In the genomic region with DNA sequence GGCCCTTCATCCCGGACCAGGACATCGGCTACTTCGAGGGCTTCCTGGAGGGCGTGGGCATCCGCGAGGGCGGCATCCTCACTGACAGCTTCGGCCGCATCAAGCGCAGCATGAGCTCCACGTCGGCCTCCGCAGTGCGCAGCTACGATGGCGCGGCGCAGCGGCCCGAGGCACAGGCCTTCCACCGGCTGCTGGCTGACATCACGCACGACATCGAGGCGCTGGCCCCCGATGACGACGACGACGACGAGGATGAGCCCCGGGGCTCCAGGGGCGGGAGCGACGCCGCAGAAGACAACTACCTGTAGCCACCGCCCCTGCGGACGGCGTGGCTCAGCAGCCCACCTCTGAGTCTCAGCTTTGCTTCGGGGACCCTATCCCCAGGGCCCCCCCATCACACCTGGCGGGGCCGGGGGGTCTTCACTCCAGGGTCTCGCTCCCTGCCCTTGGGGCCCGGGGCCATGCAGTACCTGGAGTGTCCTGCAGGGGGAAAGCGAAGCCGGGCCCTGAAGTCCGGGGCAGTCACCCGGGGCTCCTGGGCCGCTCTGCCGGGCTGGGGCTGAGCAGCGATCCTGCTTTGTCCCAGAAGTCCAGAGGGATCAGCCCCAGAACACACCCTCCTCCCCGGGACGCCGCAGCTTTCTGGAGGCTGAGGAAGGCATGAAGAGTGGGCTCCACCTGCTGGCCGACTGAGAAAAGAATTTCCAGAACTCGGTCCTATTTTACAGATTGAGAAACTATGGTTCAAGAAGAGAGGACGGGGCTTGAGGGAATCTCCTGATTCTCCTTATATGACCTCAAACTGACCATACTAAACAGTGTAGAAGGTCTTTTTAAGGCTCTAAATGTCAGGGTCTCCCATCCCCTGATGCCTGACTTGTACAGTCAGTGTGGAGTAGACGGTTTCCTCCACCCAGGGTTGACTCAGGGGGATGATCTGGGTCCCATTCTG, we compare ENCODE assay signal across 9 cellular contexts. TPM values are rescaled to one million over a fixed set of nuclear protein-coding genes. Genes with fewer than 3 reads are reported as not detected.
A peak's percentile ranks its signal among the peaks of the same experiment; 100 is the strongest.
DNase-seq lines count a peak whose midpoint lies in the region; ATAC-seq and TF ChIP-seq lines count a peak whose summit lies in the region.
"Had no signal": no experiment of that assay in that cellular context is flagged by ENCODE, and none has a peak within 500 bp of the region (broad histone marks: within the 10 kb centered on the region; RNA-seq: fewer than 3 reads in every experiment).

No MANE protein-coding gene starts in this region.

- no peak overlapping the region for H3K27ac ChIP-seq in adrenal gland
- H3K27ac ChIP-seq: skin epidermis had no signal

- no peak for DNase-seq in GM12864 (ENCODE audit: low read depth)
- DNase-seq in NCI-H1417 (lab: John Stamatoyannopoulos, UW): peak; percentile 59 to 85 (median 64)
- peak; percentile 90 to 91 for DNase-seq in SW 1271 (lab: John Stamatoyannopoulos, UW)
- DNase-seq in adrenal gland: peak; percentile 79 to 90 (median 89)
- peak; percentile 88 for DNase-seq in cardiac septum (ENCODE audit: low spot score)
- peak; percentile 85 for DNase-seq in progenitor cell of endocrine pancreas (ENCODE audit: low spot score, unreplicated experiment)

- no peaks in the 10 kb centered on the region for H3K36me3 Mint-ChIP-seq in progenitor cell of endocrine pancreas (ENCODE audit: insufficient read depth)

- TF ChIP-seq POLR2A in adrenal gland (IDR thresholded peaks at IDR 0.05): no peak

- H3K4me3 Mint-ChIP-seq in progenitor cell of endocrine pancreas (ENCODE audit: low read depth): peak overlapping the region; percentile 17

- peak; percentile 99 for TF ChIP-seq CTCF in GM12864 (IDR thresholded peaks at IDR 0.05; ENCODE audit: low read depth, low read length, missing control alignments)
- peak; percentile 82 to 95 (median 87) for TF ChIP-seq CTCF in adrenal gland (IDR thresholded peaks at IDR 0.05)
- peak; percentile 99 for TF ChIP-seq CTCF in progenitor cell of endocrine pancreas (IDR thresholded peaks at IDR 0.05; ENCODE audit: unreplicated experiment)

- H3K27me3 ChIP-seq in adrenal gland: peaks cover 4% of the 10 kb centered on the region

- peaks cover 74% of the 10 kb centered on the region for H3K27me3 Mint-ChIP-seq in progenitor cell of endocrine pancreas

- ATAC-seq in HG02588 (IDR thresholded peaks at IDR 0.05; ENCODE audit: unreplicated experiment): no peak
- no peak for ATAC-seq in GM18517 (IDR thresholded peaks at IDR 0.05; ENCODE audit: unreplicated experiment)

- intact Hi-C loops in adrenal gland (cut with DNase I) (loop anchor here (5.0 to 10.0 kb wide), 3 partner anchors 176 to 209 kb away; no protein-coding TSS in a partner anchor), cardiac septum (cut with DNase I) (loop anchor here (2.0 to 5.0 kb wide), 2 partner anchors 79 to 176 kb away; a partner anchor contains a TSS)

- H3K36me3 ChIP-seq in adrenal gland (replicated peaks in 1 of 2): no peaks in the 10 kb centered on the region

- H3K27ac Mint-ChIP-seq in progenitor cell of endocrine pancreas: no peak overlapping the region

- no peaks in the 10 kb centered on the region for H3K4me1 ChIP-seq in adrenal gland (replicated peaks in 1 of 2)

- no peaks in the 10 kb centered on the region for H3K9me3 ChIP-seq in adrenal gland (replicated peaks in 1 of 3)

- H3K4me3 ChIP-seq in GM12864 (ENCODE audit: low read depth, low read length): peak overlapping the region; percentile 37
- peak overlapping the region in 1 of 4 donors; percentile 40 for H3K4me3 ChIP-seq in adrenal gland

- H3K9me3 Mint-ChIP-seq in progenitor cell of endocrine pancreas (ENCODE audit: low read depth): no peaks in the 10 kb centered on the region

- no peaks in the 10 kb centered on the region for H3K4me1 Mint-ChIP-seq in progenitor cell of endocrine pancreas (ENCODE audit: low read depth)

- WGBS in adrenal gland, 4 donors: 7 to 22% (median 15%) methylated on average over 7 to 59 of the region's 59 CpGs

RNA-seq across cellular contexts. Expression of a gene that starts 20.8 kb away (rescaled TPM):
- total RNA-seq in adrenal gland: 10 to 100 TPM in 7 of 8 donors, 1 to 10 TPM in 1; 4.3 to 49.8 (median 31.1) TPM
- polyA plus RNA-seq in adrenal gland: 10 to 100 TPM in 2 of 3 donors, 1 to 10 TPM in 1; 9.9 to 15.0 (median 10.0) TPM
- total RNA-seq in cardiac septum: 5.5 TPM
- total RNA-seq in progenitor cell of endocrine pancreas: not detected in 2 replicates

RNA-seq across cellular contexts. Expression of a gene that starts 21.0 kb away (rescaled TPM):
- total RNA-seq in adrenal gland (1 to 10 TPM; 3.8 to 8.7 (median 6.1) TPM), cardiac septum (7.0 TPM), progenitor cell of endocrine pancreas (1.3 and 1.5 TPM in 2 replicates)
- 10 to 100 TPM in 2 of 3 donors, 1 to 10 TPM in 1; 2.2 to 21.3 (median 11.4) TPM for polyA plus RNA-seq in adrenal gland
